Comparison of ENCODE assay signal across 16 cellular contexts in the genomic region with DNA sequence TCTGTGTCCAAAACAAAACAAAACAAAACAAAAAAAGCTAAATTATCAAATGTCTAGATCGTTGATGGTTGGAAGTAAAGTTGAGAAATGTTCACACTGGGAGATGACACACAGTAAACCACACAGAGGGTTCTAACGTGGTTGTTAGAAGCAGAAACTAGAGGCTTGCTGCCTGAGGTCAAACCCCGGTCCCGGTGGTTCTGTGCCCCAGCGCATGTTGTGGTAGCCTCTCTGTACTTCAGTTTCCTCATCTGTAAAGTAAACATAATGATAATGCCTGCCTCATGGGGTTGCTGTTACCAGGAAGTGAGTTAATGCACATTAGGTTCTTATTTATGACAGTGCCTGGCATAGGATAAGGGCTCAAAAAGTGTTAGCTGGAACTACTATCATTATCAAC.
"Had no signal": no experiment of that assay in that cellular context is flagged by ENCODE, and none has a peak within 500 bp of the region (broad histone marks: within the 10 kb centered on the region; RNA-seq: fewer than 3 reads in every experiment).

No MANE protein-coding gene starts in this region.

- H3K27me3 Mint-ChIP-seq: activated CD4-positive, alpha-beta memory T cell treated with anti-CD3 and anti-CD28 coated beads for 36 hours; activated CD4-positive, alpha-beta T cell treated with anti-CD3 and anti-CD28 coated beads for 36 hours; activated naive CD8-positive, alpha-beta T cell treated with anti-CD3 and anti-CD28 coated beads for 36 hours; brain; dendritic cell treated with granulocyte-macrophage colony-stimulating factor and Interleukin-4, amounts not matched to agents 40 ng/mL and 50 ng/mL, for 4 days; naive B cell; stimulated activated memory B cell treated with anti-CD40 and anti-IgM and Interleukin-4, amounts not matched to agents 10 μg/mL and 1 μg/mL and 100 μg/mL, for 72 hours had no signal

- H3K4me1 Mint-ChIP-seq: activated CD4-positive, alpha-beta T cell treated with anti-CD3 and anti-CD28 coated beads for 36 hours; activated naive CD8-positive, alpha-beta T cell treated with anti-CD3 and anti-CD28 coated beads for 36 hours; brain; stimulated activated memory B cell treated with anti-CD40 and anti-IgM and Interleukin-4, amounts not matched to agents 10 μg/mL and 1 μg/mL and 100 μg/mL, for 72 hours had no signal

- DNase-seq: activated CD4-positive, alpha-beta memory T cell treated with anti-CD3 and anti-CD28 coated beads for 36 hours; activated CD4-positive, alpha-beta T cell treated with anti-CD3 and anti-CD28 coated beads for 36 hours; activated CD8-positive, alpha-beta memory T cell treated with anti-CD3 and anti-CD28 coated beads, Interleukin-2, amount 50 U/mL, for 48 hours; activated naive CD8-positive, alpha-beta T cell treated with anti-CD3 and anti-CD28 coated beads for 36 hours; amygdala; central memory CD4-positive, alpha-beta T cell; foreskin melanocyte; head of caudate nucleus; left lung; mammary epithelial cell; naive B cell; thyroid gland had no signal

- H3K4me3 Mint-ChIP-seq: activated CD4-positive, alpha-beta memory T cell treated with anti-CD3 and anti-CD28 coated beads for 36 hours; activated CD4-positive, alpha-beta T cell treated with anti-CD3 and anti-CD28 coated beads for 36 hours; activated naive CD8-positive, alpha-beta T cell treated with anti-CD3 and anti-CD28 coated beads for 36 hours; activated T-helper 1 cell treated with anti-CD3 and anti-CD28 coated beads, Interleukin-12 subunit alpha, Interleukin-12 subunit beta, Interleukin-2, Interleukin-4 antibody, amounts not matched to agents 30 ng/mL and 10 ng/mL and 1 ng/mL, durations not matched to agents 14 hours and 24 hours and 36 hours; brain; dendritic cell treated with granulocyte-macrophage colony-stimulating factor and Interleukin-4, amounts not matched to agents 40 ng/mL and 50 ng/mL, for 4 days; stimulated activated memory B cell treated with anti-CD40 and anti-IgM and Interleukin-4, amounts not matched to agents 10 μg/mL and 1 μg/mL and 100 μg/mL, for 72 hours had no signal

- H3K4me3 ChIP-seq: left lung, thyroid gland had no signal

- H3K27ac Mint-ChIP-seq: activated CD4-positive, alpha-beta memory T cell treated with anti-CD3 and anti-CD28 coated beads for 36 hours; activated CD4-positive, alpha-beta T cell treated with anti-CD3 and anti-CD28 coated beads for 36 hours; activated naive CD8-positive, alpha-beta T cell treated with anti-CD3 and anti-CD28 coated beads for 36 hours; activated T-helper 1 cell treated with anti-CD3 and anti-CD28 coated beads, Interleukin-12 subunit alpha, Interleukin-12 subunit beta, Interleukin-2, Interleukin-4 antibody, amounts not matched to agents 30 ng/mL and 10 ng/mL and 1 ng/mL, durations not matched to agents 14 hours and 24 hours and 36 hours; brain; dendritic cell treated with granulocyte-macrophage colony-stimulating factor and Interleukin-4, amounts not matched to agents 40 ng/mL and 50 ng/mL, for 4 days; stimulated activated memory B cell treated with anti-CD40 and anti-IgM and Interleukin-4, amounts not matched to agents 10 μg/mL and 1 μg/mL and 100 μg/mL, for 72 hours had no signal

- ATAC-seq: activated CD4-positive, alpha-beta T cell treated with anti-CD3 and anti-CD28 coated beads for 36 hours; left lung; stimulated activated memory B cell treated with anti-CD40 and anti-IgM and Interleukin-4, amounts not matched to agents 10 μg/mL and 1 μg/mL and 100 μg/mL, for 72 hours had no signal
